8 cellular contexts compared by ENCODE assay signal in the genomic region with DNA sequence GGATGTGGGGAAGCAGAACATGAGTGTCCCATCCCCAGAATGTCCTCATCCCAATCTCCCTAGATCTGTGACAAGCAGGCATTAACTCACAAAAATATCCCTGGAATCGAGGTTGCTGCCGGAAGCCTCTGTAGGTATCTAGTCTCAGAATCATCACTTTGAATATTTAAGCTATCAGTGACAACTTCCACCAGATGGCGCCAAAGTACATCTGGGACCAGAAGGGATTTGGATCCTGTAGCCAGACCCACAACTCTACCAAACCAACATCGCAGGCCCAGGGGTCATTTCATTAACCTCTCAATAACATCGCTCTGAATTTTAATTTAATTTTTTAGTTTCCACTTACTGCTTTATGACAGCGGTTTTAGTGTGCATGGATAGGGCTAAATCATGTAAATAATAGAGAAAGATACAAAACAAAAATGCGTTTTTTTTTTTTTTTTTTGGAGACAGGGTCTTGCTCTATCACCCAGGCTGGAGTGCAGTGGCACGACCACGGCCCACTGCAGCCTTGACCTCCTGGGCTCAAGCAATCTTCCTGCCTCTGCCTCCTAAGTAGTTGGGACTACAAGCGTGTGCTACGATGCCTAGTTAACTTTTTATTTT. TPM values are rescaled to one million over a fixed set of nuclear protein-coding genes. Genes with fewer than 3 reads are reported as not detected.
A peak's percentile ranks its signal among the peaks of the same experiment; 100 is the strongest.
DNase-seq lines count a peak whose midpoint lies in the region; ATAC-seq, FAIRE-seq and TF ChIP-seq lines count a peak whose summit lies in the region.

No MANE protein-coding gene starts in this region.

- no peak overlapping the region for H3K4ac ChIP-seq in trophoblast cell (ENCODE audit: low read depth, low read length)

- H3K9me3 ChIP-seq in trophoblast cell (ENCODE audit: insufficient read depth, low read depth, low read length) = no peaks in the 10 kb centered on the region

- H4K12ac ChIP-seq in trophoblast cell (ENCODE audit: low read depth, low read length) = no peak overlapping the region

- no peak overlapping the region for H2BK5ac ChIP-seq in trophoblast cell (ENCODE audit: low read depth, low read length, poor library complexity)

- H3K36me3 Mint-ChIP-seq in activated naive CD4-positive, alpha-beta T cell treated with anti-CD3 and anti-CD28 coated beads for 36 hours (ENCODE audit: low read depth) = no peaks in the 10 kb centered on the region

- no peak overlapping the region for H3K14ac ChIP-seq in trophoblast cell (ENCODE audit: low read length)

- peaks cover 4% of the 10 kb centered on the region in 2 experiments for H3K4me1 ChIP-seq in trophoblast cell (ENCODE audit: control insufficient read depth in 1 of 2, insufficient read depth in 2 of 2, low read length in 2 of 2)

- H3K27ac Mint-ChIP-seq in activated naive CD4-positive, alpha-beta T cell treated with anti-CD3 and anti-CD28 coated beads for 36 hours = no peak overlapping the region

- intact Hi-C loops in activated naive CD4-positive, alpha-beta T cell treated with anti-CD3 and anti-CD28 coated beads for 36 hours (cut with micrococcal nuclease) = loop anchor here (1.0 to 10.0 kb wide), 4 partner anchors 24 to 520 kb away; no protein-coding TSS in a partner anchor

- no CpG with 5 or more reads among the region's 11 CpGs for WGBS in trophoblast cell (ENCODE audit: extremely low coverage, insufficient coverage, insufficient read length)

- no peak overlapping the region for H2AFZ ChIP-seq in trophoblast cell (ENCODE audit: insufficient read depth, low read length, poor library complexity)

- DNase-seq in AG09319 (ENCODE audit: extremely low read depth, low read depth) = peak; percentile 60
- DNase-seq in NCI-H1105 treated with DMSO at 0.1 percent for 48 hours (lab: John Stamatoyannopoulos, UW) = peak; percentile 82
- peak; percentile 91 for DNase-seq in activated naive CD4-positive, alpha-beta T cell treated with anti-CD3 and anti-CD28 coated beads for 36 hours
- peak; percentile 85 for DNase-seq in globus pallidus (ENCODE audit: low spot score)
- peak; percentile 82 to 98 for DNase-seq in trophoblast cell
- DNase-seq in urothelium cell line (ENCODE audit: low spot score) = peak; percentile 75

- H3K79me2 ChIP-seq in trophoblast cell (ENCODE audit: control insufficient read depth, insufficient read depth, low read length, poor library complexity) = peaks cover 7% of the 10 kb centered on the region

- H3K18ac ChIP-seq in trophoblast cell (ENCODE audit: low read length) = no peak overlapping the region

- peaks cover 4% of the 10 kb centered on the region for H3K79me1 ChIP-seq in trophoblast cell (ENCODE audit: low read length)

- peak overlapping the region; percentile 55 for H3K4me3 Mint-ChIP-seq in activated naive CD4-positive, alpha-beta T cell treated with anti-CD3 and anti-CD28 coated beads for 36 hours

- H3K4me1 Mint-ChIP-seq in activated naive CD4-positive, alpha-beta T cell treated with anti-CD3 and anti-CD28 coated beads for 36 hours (ENCODE audit: low read depth) = peaks cover 21% of the 10 kb centered on the region

- H3K23ac ChIP-seq in trophoblast cell (ENCODE audit: low read length) = no peak overlapping the region

- peak; percentile 76 for TF ChIP-seq CTCF in AG09319 (IDR thresholded peaks at IDR 0.05; ENCODE audit: low read depth, low read length)

- no peaks in the 10 kb centered on the region for H3K9me3 Mint-ChIP-seq in activated naive CD4-positive, alpha-beta T cell treated with anti-CD3 and anti-CD28 coated beads for 36 hours

- H3K27me3 ChIP-seq in trophoblast cell (ENCODE audit: insufficient read depth, low read length) = no peaks in the 10 kb centered on the region

- CTCF ChIA-PET in activated naive CD4-positive, alpha-beta T cell treated with anti-CD3 and anti-CD28 coated beads for 36 hours (lab: Charles Lee) = interaction anchor here (0.6 to 5.3 kb wide), 23 partner anchors 10 to 446 kb away, joined by 3 to 60 read pairs (median 4); a partner anchor contains a TSS

- no peaks in the 10 kb centered on the region for H3K27me3 Mint-ChIP-seq in activated naive CD4-positive, alpha-beta T cell treated with anti-CD3 and anti-CD28 coated beads for 36 hours (ENCODE audit: low read depth)

- H2BK120ac ChIP-seq in trophoblast cell (ENCODE audit: insufficient read depth, low read length, poor library complexity) = no peak overlapping the region

- no peak overlapping the region for H3K9ac ChIP-seq in trophoblast cell (ENCODE audit: low read length)

- ATAC-seq in GM19463 (IDR thresholded peaks at IDR 0.05; ENCODE audit: unreplicated experiment) (peak; percentile 31), SK-N-SH treated with all-trans-retinoic acid at 6 μM for 48 hours (peak; percentile 80)

- H4K8ac ChIP-seq in trophoblast cell (ENCODE audit: low read depth, low read length) = no peak overlapping the region

- no peak overlapping the region for H3K4me3 ChIP-seq in trophoblast cell (ENCODE audit: low read depth, low read length)

- no peaks in the 10 kb centered on the region for H3K36me3 ChIP-seq in trophoblast cell (ENCODE audit: control insufficient read depth in 1 of 2, insufficient read depth in 2 of 2, low read length in 2 of 2)

- no peak overlapping the region for H2AK5ac ChIP-seq in trophoblast cell (ENCODE audit: low read length)

- no peak overlapping the region for H3K4me2 ChIP-seq in trophoblast cell (ENCODE audit: low read length)

- H4K91ac ChIP-seq in trophoblast cell (ENCODE audit: low read depth, low read length) = no peak overlapping the region

- no peak overlapping the region for H2BK12ac ChIP-seq in trophoblast cell (ENCODE audit: low read length)

- FAIRE-seq in urothelium cell line (lab: Jason Lieb, UNC) = no peak

- H3K27ac ChIP-seq in trophoblast cell (ENCODE audit: low read depth, low read length) = no peak overlapping the region

TF ChIP-seq in SK-N-SH treated with all-trans-retinoic acid at 6 μM for 48 hours, 23 proteins besides CTCF, POLR2A, EP300 and RAD21:
- no peak for TF ChIP-seq ARNTL (CRISPR knock-in tag; IDR thresholded peaks at IDR 0.05; ENCODE audit: borderline replicate concordance, low read depth)
- TF ChIP-seq TCF4 (CRISPR knock-in tag; IDR thresholded peaks at IDR 0.05; ENCODE audit: borderline replicate concordance) = no peak
- TF ChIP-seq SNAI2 (CRISPR knock-in tag; IDR thresholded peaks at IDR 0.05) = no peak
- TF ChIP-seq, protein P1, sequence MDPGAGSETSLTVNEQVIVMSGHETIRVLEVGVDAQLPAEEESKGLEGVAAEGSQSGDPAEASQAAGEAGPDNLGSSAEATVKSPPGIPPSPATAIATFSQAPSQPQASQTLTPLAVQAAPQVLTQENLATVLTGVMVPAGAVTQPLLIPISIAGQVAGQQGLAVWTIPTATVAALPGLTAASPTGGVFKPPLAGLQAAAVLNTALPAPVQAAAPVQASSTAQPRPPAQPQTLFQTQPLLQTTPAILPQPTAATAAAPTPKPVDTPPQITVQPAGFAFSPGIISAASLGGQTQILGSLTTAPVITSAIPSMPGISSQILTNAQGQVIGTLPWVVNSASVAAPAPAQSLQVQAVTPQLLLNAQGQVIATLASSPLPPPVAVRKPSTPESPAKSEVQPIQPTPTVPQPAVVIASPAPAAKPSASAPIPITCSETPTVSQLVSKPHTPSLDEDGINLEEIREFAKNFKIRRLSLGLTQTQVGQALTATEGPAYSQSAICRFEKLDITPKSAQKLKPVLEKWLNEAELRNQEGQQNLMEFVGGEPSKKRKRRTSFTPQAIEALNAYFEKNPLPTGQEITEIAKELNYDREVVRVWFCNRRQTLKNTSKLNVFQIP (CRISPR knock-in tag; IDR thresholded peaks at IDR 0.05; ENCODE audit: borderline replicate concordance, low read depth) = no peak
- no peak for TF ChIP-seq ZFP30 (CRISPR knock-in tag; IDR thresholded peaks at IDR 0.05)
- no peak for TF ChIP-seq GLIS3 (CRISPR knock-in tag; IDR thresholded peaks at IDR 0.05)
- TF ChIP-seq BACH2 (CRISPR knock-in tag; IDR thresholded peaks at IDR 0.05; ENCODE audit: borderline replicate concordance) = no peak
- no peak for TF ChIP-seq ISL1 (CRISPR knock-in tag; IDR thresholded peaks at IDR 0.05)
- TF ChIP-seq, protein P2, sequence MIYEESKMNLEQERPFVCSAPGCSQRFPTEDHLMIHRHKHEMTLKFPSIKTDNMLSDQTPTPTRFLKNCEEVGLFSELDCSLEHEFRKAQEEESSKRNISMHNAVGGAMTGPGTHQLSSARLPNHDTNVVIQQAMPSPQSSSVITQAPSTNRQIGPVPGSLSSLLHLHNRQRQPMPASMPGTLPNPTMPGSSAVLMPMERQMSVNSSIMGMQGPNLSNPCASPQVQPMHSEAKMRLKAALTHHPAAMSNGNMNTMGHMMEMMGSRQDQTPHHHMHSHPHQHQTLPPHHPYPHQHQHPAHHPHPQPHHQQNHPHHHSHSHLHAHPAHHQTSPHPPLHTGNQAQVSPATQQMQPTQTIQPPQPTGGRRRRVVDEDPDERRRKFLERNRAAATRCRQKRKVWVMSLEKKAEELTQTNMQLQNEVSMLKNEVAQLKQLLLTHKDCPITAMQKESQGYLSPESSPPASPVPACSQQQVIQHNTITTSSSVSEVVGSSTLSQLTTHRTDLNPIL (CRISPR knock-in tag; IDR thresholded peaks at IDR 0.05; ENCODE audit: low read depth) = no peak

RNA-seq across cellular contexts. Expression of a gene that starts 1.1 kb away (rescaled TPM):
- 10 to 100 TPM; 23.8 to 26.2 TPM for total RNA-seq in activated naive CD4-positive, alpha-beta T cell treated with anti-CD3 and anti-CD28 coated beads for 36 hours
- polyA plus RNA-seq in trophoblast cell (2013) = 28.9 and 29.7 TPM in 2 replicates

RNA-seq across cellular contexts. Expression of a gene that starts 28.3 kb away (rescaled TPM):
- total RNA-seq in activated naive CD4-positive, alpha-beta T cell treated with anti-CD3 and anti-CD28 coated beads for 36 hours = 10 to 100 TPM; 16.2 to 16.6 TPM
- 2.7 and 2.9 TPM in 2 replicates for polyA plus RNA-seq in trophoblast cell (2013)

RNA-seq across cellular contexts. Expression of a gene that starts 46.6 kb away (rescaled TPM):
- not detected for total RNA-seq in activated naive CD4-positive, alpha-beta T cell treated with anti-CD3 and anti-CD28 coated beads for 36 hours
- 0.03 TPM in 1 of 2 replicates, not detected in the other for polyA plus RNA-seq in trophoblast cell (2013)
